ENCODE assay signal across 8 cellular contexts in genomic region chr18:49812321-49813070, GRCh38. TPM values are rescaled to one million over a fixed set of nuclear protein-coding genes. Genes with fewer than 3 reads are reported as not detected.
DNase-seq lines count a peak whose midpoint lies in the region; ATAC-seq, FAIRE-seq and TF ChIP-seq lines count a peak whose summit lies in the region.

No MANE protein-coding gene starts in this region.

- H3K27me3 ChIP-seq in BJ (ENCODE audit: control insufficient read depth, insufficient read depth, low read length): no peaks in the 10 kb centered on the region

- CTCF ChIA-PET in BJ (lab: Yijun Ruan, JAX): interaction anchor here (0.9 kb wide), 1 partner anchor 46 kb away, joined by 3 read pairs; no protein-coding TSS in a partner anchor

- POLR2A ChIA-PET in BJ (lab: Charles Lee): no interaction called here

- no peaks in the 10 kb centered on the region for H3K36me3 ChIP-seq in BJ (ENCODE audit: control insufficient read depth, insufficient read depth, low read length)
- H3K36me3 ChIP-seq in kidney (ENCODE audit: control insufficient read depth in 1 of 2, insufficient read depth in 2 of 2, low read length in 2 of 2): no peaks in the 10 kb centered on the region

- DNase-seq in BJ (ENCODE audit: low read depth) (no peak), HS-27A (ENCODE audit: low read depth) (peak; percentile 1), kidney (no peak), substantia nigra (lab: John Stamatoyannopoulos, UW) (no peak), SKM-1 treated with dmso at 0.1 percent for 144 hours (lab: John Stamatoyannopoulos, UW; ENCODE audit: unreplicated experiment) (no peak), AG08395 (ENCODE audit: low spot score) (no peak)
- DNase-seq in activated naive CD8-positive, alpha-beta T cell treated with anti-CD3 and anti-CD28 coated beads, Interleukin-2, amount 50 U/mL, for 24 hours: no peak

- peak overlapping the region; percentile 91 for H3K4me3 ChIP-seq in BJ (ENCODE audit: low read depth, low read length)
- H3K4me3 ChIP-seq in kidney (ENCODE audit: low read length in 2 of 2): peak overlapping the region; percentile 68 to 79

- peaks cover 27% of the 10 kb centered on the region for H3K36me3 Mint-ChIP-seq in activated naive CD8-positive, alpha-beta T cell treated with anti-CD3 and anti-CD28 coated beads, Interleukin-2, amount 50 U/mL, for 24 hours (ENCODE audit: low read depth)

- FAIRE-seq in kidney (lab: Jason Lieb, UNC): no peak

- H3K27me3 Mint-ChIP-seq in activated naive CD8-positive, alpha-beta T cell treated with anti-CD3 and anti-CD28 coated beads, Interleukin-2, amount 50 U/mL, for 24 hours: no peaks in the 10 kb centered on the region

- peak overlapping the region; percentile 98 to 99 for H3K27ac ChIP-seq in kidney (ENCODE audit: low read depth in 2 of 2, low read length in 2 of 2)
- peak overlapping the region; percentile 95 for H3K27ac ChIP-seq in substantia nigra (ENCODE audit: low read depth, low read length, poor library complexity, severe bottlenecking)

- peak overlapping the region; percentile 95 for H3K4me3 Mint-ChIP-seq in activated naive CD8-positive, alpha-beta T cell treated with anti-CD3 and anti-CD28 coated beads, Interleukin-2, amount 50 U/mL, for 24 hours

- intact Hi-C loops in kidney (cut with DNase I): no loop called here

- peaks cover 0 to 4% of the 10 kb centered on the region in 2 donors for H3K9me3 ChIP-seq in kidney (ENCODE audit: control insufficient read depth in 1 of 2, low read length in 2 of 2)

- H3K9me3 Mint-ChIP-seq in activated naive CD8-positive, alpha-beta T cell treated with anti-CD3 and anti-CD28 coated beads, Interleukin-2, amount 50 U/mL, for 24 hours: peaks cover 12% of the 10 kb centered on the region

- no peak for TF ChIP-seq CTCF in BJ (IDR thresholded peaks at IDR 0.05; ENCODE audit: insufficient read depth, low read depth, low read length)
- TF ChIP-seq CTCF in kidney (IDR thresholded peaks at IDR 0.05; ENCODE audit: borderline replicate concordance, extremely low read depth, insufficient read depth): no peak

- peaks cover 0 to 6% of the 10 kb centered on the region in 2 donors for H3K4me1 ChIP-seq in kidney (ENCODE audit: control insufficient read depth in 1 of 2, insufficient read depth in 1 of 2, low read depth in 1 of 2, low read length in 2 of 2)

- H3K4me1 Mint-ChIP-seq in activated naive CD8-positive, alpha-beta T cell treated with anti-CD3 and anti-CD28 coated beads, Interleukin-2, amount 50 U/mL, for 24 hours: peaks cover 41% of the 10 kb centered on the region

- peak overlapping the region; percentile 68 to 85 for H3K9ac ChIP-seq in kidney (ENCODE audit: low read length in 2 of 2)

- ATAC-seq in activated naive CD8-positive, alpha-beta T cell treated with anti-CD3 and anti-CD28 coated beads, Interleukin-2, amount 50 U/mL, for 24 hours: no peak
- no peak for ATAC-seq in HG03565 (IDR thresholded peaks at IDR 0.05; ENCODE audit: unreplicated experiment)

- peak overlapping the region; percentile 97 for H3K27ac Mint-ChIP-seq in activated naive CD8-positive, alpha-beta T cell treated with anti-CD3 and anti-CD28 coated beads, Interleukin-2, amount 50 U/mL, for 24 hours

RNA-seq across cellular contexts. Expression of gene ACAA2, which starts 0.8 kb away (rescaled TPM):
- polyA plus RNA-seq in BJ (2011; rRNA removed) (14.1 and 18.5 TPM in 2 replicates), kidney (ENCODE audit: insufficient read depth, low read depth, low replicate concordance) (566 TPM)
- polyA minus RNA-seq in BJ (2011; rRNA and poly(A)+ RNA removed): 11.5 TPM in 2 replicates
- total RNA-seq in kidney: 115 TPM

Comparison
In these comparisons a context has a peak if more than half of its experiments do, and no peak if none do; other contexts are left out.
1. RNA of gene ACAA2, which starts 0.8 kb away (polyA plus RNA-seq): 566 TPM in kidney (single experiment); 14.1 to 18.5 TPM in BJ; every median in the first group is over 10 times any median in the second.